In the genomic region with DNA sequence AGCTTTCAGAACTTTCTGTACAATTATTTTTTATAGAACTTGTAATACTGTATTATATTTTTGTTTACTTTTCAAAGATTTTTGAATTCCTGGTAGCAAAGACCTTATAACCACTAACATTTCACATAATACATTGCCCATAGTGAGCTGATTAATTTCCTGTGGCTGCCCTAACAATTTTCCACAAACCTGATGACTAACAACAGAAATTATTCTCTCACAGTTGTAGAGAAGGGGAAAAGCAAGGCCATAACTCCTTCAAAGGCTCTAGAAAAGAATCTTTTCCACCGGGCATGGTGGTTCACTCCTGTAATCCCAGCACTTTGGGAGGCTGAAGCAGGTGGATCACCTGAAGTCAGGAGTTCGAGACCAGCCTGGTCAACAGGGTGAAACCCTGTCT, we compare ENCODE assay signal across 15 cellular contexts. TPM values are rescaled to one million over a fixed set of nuclear protein-coding genes. Genes with fewer than 3 reads are reported as not detected.
DNase-seq lines count a peak whose midpoint lies in the region; ATAC-seq, FAIRE-seq and TF ChIP-seq lines count a peak whose summit lies in the region.
"Had no signal": no experiment of that assay in that cellular context is flagged by ENCODE, and none has a peak within 500 bp of the region (broad histone marks: within the 10 kb centered on the region; RNA-seq: fewer than 3 reads in every experiment).

No MANE protein-coding gene starts in this region.

- TF ChIP-seq CTCF in AG04449 (IDR thresholded peaks at IDR 0.05; ENCODE audit: insufficient read depth, low read length, missing control alignments) (no peak), astrocyte (IDR thresholded peaks at IDR 0.05; ENCODE audit: insufficient read depth, low read depth, low read length) (no peak), foreskin keratinocyte (conservative IDR thresholded peaks at IDR 0.05) (no peak), left lung (IDR thresholded peaks at IDR 0.05) (no peak)

- H2AFZ ChIP-seq in astrocyte (ENCODE audit: low read depth, low read length), result no peak overlapping the region

- peak; percentile 41 for FAIRE-seq in astrocyte (lab: Jason Lieb, UNC)
- FAIRE-seq: frontal cortex had no signal

- H3K4me2 ChIP-seq in astrocyte (ENCODE audit: low read length), result peak overlapping the region; percentile 60

- H3K27me3 ChIP-seq in astrocyte (ENCODE audit: insufficient read depth, low read length), result no peaks in the 10 kb centered on the region
- no peaks in the 10 kb centered on the region for H3K27me3 ChIP-seq in foreskin keratinocyte
- no peaks in the 10 kb centered on the region for H3K27me3 ChIP-seq in left lung

- H3K4me1 Mint-ChIP-seq in astrocyte (ENCODE audit: low read depth, unreplicated experiment), result peaks cover 22% of the 10 kb centered on the region

- H3K4me3 ChIP-seq in AG04449 (ENCODE audit: low read depth, low read length), result no peak overlapping the region
- no peak overlapping the region for H3K4me3 ChIP-seq in astrocyte (ENCODE audit: insufficient read depth, low read depth, low read length)
- no peak overlapping the region for H3K4me3 ChIP-seq in left lung
- H3K4me3 ChIP-seq: mucosa of descending colon had no signal

- POLR2A ChIA-PET in AG04449 (lab: Yijun Ruan, JAX), result interaction anchor here (1.0 kb wide), 1 partner anchor 18 kb away, joined by 3 read pairs; no protein-coding TSS in a partner anchor

- H3K36me3 Mint-ChIP-seq in astrocyte (ENCODE audit: low read depth, unreplicated experiment), result peaks cover 11% of the 10 kb centered on the region

- H3K27ac Mint-ChIP-seq in astrocyte (ENCODE audit: unreplicated experiment), result peak overlapping the region; percentile 94

- CTCF ChIA-PET in AG04449 (lab: Yijun Ruan, JAX), result interaction anchor here (0.7 to 0.9 kb wide), 2 partner anchors 172 to 659 kb away, joined by 3 read pairs; no protein-coding TSS in a partner anchor

- peaks cover 17% of the 10 kb centered on the region for H4K20me1 ChIP-seq in astrocyte (ENCODE audit: insufficient read depth, low read length)

- H3K9ac ChIP-seq in astrocyte (ENCODE audit: low read length), result peak overlapping the region; percentile 57

- H3K27ac ChIP-seq in astrocyte (ENCODE audit: low read depth, low read length), result peak overlapping the region; percentile 86
- H3K27ac ChIP-seq in foreskin keratinocyte, result no peak overlapping the region
- no peak overlapping the region for H3K27ac ChIP-seq in left lung
- H3K27ac ChIP-seq: C4-2B had no signal

- H3K9me3 Mint-ChIP-seq in astrocyte (ENCODE audit: unreplicated experiment), result peaks cover 9% of the 10 kb centered on the region

- H3K4me1 ChIP-seq in astrocyte (ENCODE audit: insufficient read depth, low read length) (peaks cover 20% of the 10 kb centered on the region), foreskin keratinocyte (no peaks in the 10 kb centered on the region), left lung (no peaks in the 10 kb centered on the region)

- intact Hi-C loops in left lung (cut with DNase I), result no loop called here

- H3K9me3 ChIP-seq in astrocyte (ENCODE audit: insufficient read depth, low read depth, low read length) (no peaks in the 10 kb centered on the region), left lung (peaks cover 0 to 26% of the 10 kb centered on the region in 2 donors)

- H3K79me2 ChIP-seq in astrocyte (ENCODE audit: insufficient read depth, low read length), result peaks cover 89% of the 10 kb centered on the region

- H3K4me3 Mint-ChIP-seq in astrocyte (ENCODE audit: unreplicated experiment), result no peak overlapping the region

- ATAC-seq in foreskin keratinocyte, result peak; percentile 32
- ATAC-seq in left lung, result no peak
- ATAC-seq: mucosa of descending colon had no signal

- no peaks in the 10 kb centered on the region for H3K27me3 Mint-ChIP-seq in astrocyte (ENCODE audit: low read depth, unreplicated experiment)

- peak; percentile 46 for DNase-seq in AG04449 (ENCODE audit: low read depth, low spot score)
- peak; percentile 85 for DNase-seq in HCEC 1CT
- DNase-seq in astrocyte (ENCODE audit: low read depth), result peak; percentile 90
- DNase-seq in foreskin keratinocyte, result peak in 1 of 2 donors; percentile 55
- DNase-seq in left lung, result no peak
- DNase-seq in stimulated activated naive CD4-positive, alpha-beta T cell (lab: John Stamatoyannopoulos, UW), result no peak
- DNase-seq in SHP77 (lab: John Stamatoyannopoulos, UW), result no peak
- no peak for DNase-seq in iPS-NIHi11 (ENCODE audit: low spot score)
- DNase-seq: caudate nucleus, GOT3, mucosa of descending colon, NCI-H1048, RPMI8226 had no signal

- H3K36me3 ChIP-seq in astrocyte (ENCODE audit: insufficient read depth, low read length) (no peaks in the 10 kb centered on the region), left lung (no peaks in the 10 kb centered on the region)

RNA-seq across cellular contexts. Expression of gene KLF12, which starts 19.1 kb away (rescaled TPM):
- total RNA-seq in astrocyte (25.1 and 25.3 TPM in 2 replicates), foreskin keratinocyte (5.0 and 6.6 TPM in 2 replicates), left lung (10 to 100 TPM in 1 of 2 donors, 1 to 10 TPM in 1; 7.8 to 12.2 TPM)
- 0.92 and 0.94 TPM in 2 replicates for polyA plus RNA-seq in foreskin keratinocyte

Comparison
In these comparisons a context has a peak if more than half of its experiments do, and no peak if none do; other contexts are left out.
1. DNase-seq: peak in AG04449 (single experiment), HCEC 1CT (single experiment) and astrocyte (single experiment); none in left lung (0 of 2), stimulated activated naive CD4-positive, alpha-beta T cell (0 of 6), SHP77 (0 of 2) and iPS-NIHi11 (single experiment).